Comparison of ENCODE assay signal across 8 cellular contexts in genomic region chr9:88076286-88077070, GRCh38.
DNase-seq lines count a peak whose midpoint lies in the region; ATAC-seq and TF ChIP-seq lines count a peak whose summit lies in the region.

No MANE protein-coding gene starts in this region.

- H3K9ac ChIP-seq in mucosa of stomach (ENCODE audit: low read length), result peak overlapping the region; percentile 72

- H3K4me1 ChIP-seq in mucosa of stomach (ENCODE audit: control insufficient read depth, insufficient read depth, low read length), result peaks cover 9% of the 10 kb centered on the region

- TF ChIP-seq CTCF in fibroblast of pulmonary artery (IDR thresholded peaks at IDR 0.05; ENCODE audit: low read length, missing control alignments), result no peak

- H3K9me3 Mint-ChIP-seq in activated T-helper 17 cell treated with anti-CD3 and anti-CD28 coated beads, Interleukin-2, amount 50 U/mL, for 72 hours, result no peaks in the 10 kb centered on the region
- H3K9me3 Mint-ChIP-seq in stimulated activated naive B cell treated with anti-CD40 and anti-IgM and Interleukin-4, amounts not matched to agents 10 μg/mL and 1 μg/mL and 100 μg/mL, for 72 hours, result peaks cover 6 to 7% of the 10 kb centered on the region in 2 donors

- H3K36me3 Mint-ChIP-seq in activated T-helper 17 cell treated with anti-CD3 and anti-CD28 coated beads, Interleukin-2, amount 50 U/mL, for 72 hours (ENCODE audit: low read depth), result no peaks in the 10 kb centered on the region
- no peaks in the 10 kb centered on the region for H3K36me3 Mint-ChIP-seq in stimulated activated naive B cell treated with anti-CD40 and anti-IgM and Interleukin-4, amounts not matched to agents 10 μg/mL and 1 μg/mL and 100 μg/mL, for 72 hours

- no peaks in the 10 kb centered on the region for H3K27me3 ChIP-seq in mucosa of stomach (ENCODE audit: control insufficient read depth, insufficient read depth, low read length)

- H3K4me1 Mint-ChIP-seq in activated T-helper 17 cell treated with anti-CD3 and anti-CD28 coated beads, Interleukin-2, amount 50 U/mL, for 72 hours, result peaks cover 8% of the 10 kb centered on the region
- peaks cover 12 to 21% of the 10 kb centered on the region in 2 donors for H3K4me1 Mint-ChIP-seq in stimulated activated naive B cell treated with anti-CD40 and anti-IgM and Interleukin-4, amounts not matched to agents 10 μg/mL and 1 μg/mL and 100 μg/mL, for 72 hours

- H3K27me3 Mint-ChIP-seq in activated T-helper 17 cell treated with anti-CD3 and anti-CD28 coated beads, Interleukin-2, amount 50 U/mL, for 72 hours, result peaks cover 39% of the 10 kb centered on the region
- peaks cover 67 to 83% of the 10 kb centered on the region in 2 donors for H3K27me3 Mint-ChIP-seq in stimulated activated naive B cell treated with anti-CD40 and anti-IgM and Interleukin-4, amounts not matched to agents 10 μg/mL and 1 μg/mL and 100 μg/mL, for 72 hours

- H3K4me3 ChIP-seq in fibroblast of pulmonary artery (replicated peaks; ENCODE audit: low read depth, low read length) (peak overlapping the region; percentile 57), mucosa of stomach (ENCODE audit: low read length) (peak overlapping the region; percentile 60)

- no peaks in the 10 kb centered on the region for H3K9me3 ChIP-seq in mucosa of stomach (ENCODE audit: control insufficient read depth, low read length)

- H3K27ac Mint-ChIP-seq in activated T-helper 17 cell treated with anti-CD3 and anti-CD28 coated beads, Interleukin-2, amount 50 U/mL, for 72 hours, result no peak overlapping the region
- peak overlapping the region; percentile 91 for H3K27ac Mint-ChIP-seq in stimulated activated naive B cell treated with anti-CD40 and anti-IgM and Interleukin-4, amounts not matched to agents 10 μg/mL and 1 μg/mL and 100 μg/mL, for 72 hours

- no peak for DNase-seq in activated CD4-positive, CD25-positive, alpha-beta regulatory T cell (lab: John Stamatoyannopoulos, UW)
- DNase-seq in NCI-H226 (peak; percentile 90), fibroblast of pulmonary artery (ENCODE audit: low read depth) (peak; percentile 74)
- peak; percentile 21 for DNase-seq in stimulated activated naive B cell treated with anti-CD40 and anti-IgM and Interleukin-4, amounts not matched to agents 10 μg/mL and 1 μg/mL and 100 μg/mL, for 72 hours

- peak; percentile 61 to 73 for ATAC-seq in activated CD4-positive, CD25-positive, alpha-beta regulatory T cell treated with anti-CD3 and anti-CD28 coated beads, Interleukin-2, amount 50 U/mL, for 24 hours
- ATAC-seq in activated T-helper 17 cell treated with anti-CD3 and anti-CD28 coated beads, Interleukin-2, amount 50 U/mL, for 72 hours (replicated peaks), result peak; percentile 81
- peak; percentile 77 to 84 for ATAC-seq in stimulated activated naive B cell treated with anti-CD40 and anti-IgM and Interleukin-4, amounts not matched to agents 10 μg/mL and 1 μg/mL and 100 μg/mL, for 72 hours (replicated peaks)
- ATAC-seq in HG02840 (IDR thresholded peaks at IDR 0.05; ENCODE audit: low FRiP score, unreplicated experiment), result no peak

- no peaks in the 10 kb centered on the region for H3K36me3 ChIP-seq in mucosa of stomach (ENCODE audit: control insufficient read depth, insufficient read depth, low read length)

- H3K4me3 Mint-ChIP-seq in activated T-helper 17 cell treated with anti-CD3 and anti-CD28 coated beads, Interleukin-2, amount 50 U/mL, for 72 hours, result peak overlapping the region; percentile 74
- peak overlapping the region; percentile 80 to 84 for H3K4me3 Mint-ChIP-seq in stimulated activated naive B cell treated with anti-CD40 and anti-IgM and Interleukin-4, amounts not matched to agents 10 μg/mL and 1 μg/mL and 100 μg/mL, for 72 hours

Comparison
In these comparisons a context has a peak if more than half of its experiments do, and no peak if none do; other contexts are left out.
1. DNase-seq: peak in NCI-H226 (single experiment), fibroblast of pulmonary artery (single experiment) and stimulated activated naive B cell treated with anti-CD40 and anti-IgM and Interleukin-4, amounts not matched to agents 10 μg/mL and 1 μg/mL and 100 μg/mL, for 72 hours (single experiment); none in activated CD4-positive, CD25-positive, alpha-beta regulatory T cell (0 of 4).